ENCODE assay signal across 30 cellular contexts in the genomic region with DNA sequence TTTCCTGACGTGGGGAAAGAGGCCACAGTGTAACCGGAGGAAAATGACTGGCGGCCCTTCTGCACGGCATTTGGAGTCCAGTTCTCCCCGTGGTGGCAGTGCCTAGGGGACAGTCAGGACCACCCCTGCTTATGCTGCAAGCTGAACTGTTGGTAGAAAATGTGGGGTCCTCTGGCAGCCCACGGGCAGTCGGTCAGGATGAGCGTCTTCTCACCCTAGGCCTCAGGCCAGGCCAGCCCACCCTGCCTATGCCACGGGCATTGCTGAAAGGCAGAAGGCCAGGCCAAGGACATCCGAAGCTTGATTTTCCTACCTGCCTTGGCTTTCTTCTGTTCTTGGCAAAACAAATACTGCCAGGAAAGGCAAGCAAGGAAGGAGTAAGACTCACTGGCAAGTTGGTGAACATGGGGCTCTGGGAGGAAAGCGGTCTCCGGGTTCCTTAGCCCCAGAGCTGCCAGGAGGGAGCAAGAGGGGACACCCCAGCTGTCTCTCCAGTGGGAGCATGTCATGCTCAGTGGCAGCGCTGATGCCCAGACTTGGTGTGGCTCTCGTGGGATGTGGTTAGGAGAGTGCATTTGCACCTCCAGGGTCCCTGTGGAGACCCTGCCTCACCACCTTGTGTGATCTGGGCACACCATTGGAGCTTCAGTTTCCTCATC.
"Had no signal": no experiment of that assay in that cellular context is flagged by ENCODE, and none has a peak within 500 bp of the region (broad histone marks: within the 10 kb centered on the region; RNA-seq: fewer than 3 reads in every experiment).

No MANE protein-coding gene starts in this region.

- DNase-seq: hypothalamus; immature natural killer cell; kidney; left colon; left lung; lower lobe of right lung; mammary epithelial cell; mesenchymal stem cell; midbrain; mucosa of descending colon; naive thymus-derived CD4-positive, alpha-beta T cell; nucleus accumbens; pancreas; retina; right cardiac atrium; stimulated activated CD4-positive, alpha-beta T cell treated with anti-CD3 and anti-CD28 coated beads, Interleukin-12 subunit alpha, Interleukin-12 subunit beta, amount 100 ng/mL, for 4 hours; stimulated activated CD4-positive, alpha-beta T cell treated with anti-CD3 and anti-CD28 coated beads, Interleukin-15, amount 100 ng/mL, for 24 hours; stimulated activated CD4-positive, alpha-beta T cell treated with anti-CD3 and anti-CD28 coated beads, Interleukin-2, amount 100 ng/mL, for 24 hours; stimulated activated CD4-positive, alpha-beta T cell treated with anti-CD3 and anti-CD28 coated beads, Interleukin-4, amount 100 ng/mL, for 1 hour; stimulated activated naive B cell treated with anti-CD40 and anti-IgM and Interleukin-4, amounts not matched to agents 10 μg/mL and 1 μg/mL and 100 μg/mL, for 72 hours; stimulated activated naive CD8-positive, alpha-beta T cell treated with anti-CD3 and anti-CD28 coated beads, Interleukin-15, Interleukin-2, amounts not matched to agents 100 U/mL and 50 U/mL, for 24 hours; stomach; testis; transverse colon; upper lobe of left lung had no signal

- H3K4me2 ChIP-seq: smooth muscle cell had no signal

- H3K27me3 ChIP-seq: left lung, pancreas, stomach, testis, thyroid gland, transverse colon, upper lobe of left lung, vagina had no signal

- H3K4me3 Mint-ChIP-seq: immature natural killer cell; naive thymus-derived CD4-positive, alpha-beta T cell; natural killer cell treated with Interleukin-12 subunit alpha and Interleukin-12 subunit beta and Interleukin-15 and Interleukin-18, amount 100 ng/mL, for 72 hours; stimulated activated naive B cell treated with anti-CD40 and anti-IgM and Interleukin-4, amounts not matched to agents 10 μg/mL and 1 μg/mL and 100 μg/mL, for 72 hours had no signal

- H3K27ac Mint-ChIP-seq: naive thymus-derived CD4-positive, alpha-beta T cell; natural killer cell treated with Interleukin-12 subunit alpha and Interleukin-12 subunit beta and Interleukin-15 and Interleukin-18, amount 100 ng/mL, for 72 hours; stimulated activated naive B cell treated with anti-CD40 and anti-IgM and Interleukin-4, amounts not matched to agents 10 μg/mL and 1 μg/mL and 100 μg/mL, for 72 hours had no signal

- H3K27ac ChIP-seq: left lung, lower lobe of right lung, pancreas, prostate gland, stomach, testis, thyroid gland, transverse colon, upper lobe of left lung, vagina had no signal

- H3K36me3 ChIP-seq: left lung, lower lobe of right lung, pancreas, prostate gland, stomach, thyroid gland, transverse colon, upper lobe of left lung, vagina had no signal

- ATAC-seq: left colon; left lung; lower lobe of right lung; mucosa of descending colon; naive thymus-derived CD4-positive, alpha-beta T cell; natural killer cell treated with Interleukin-12 subunit alpha and Interleukin-12 subunit beta and Interleukin-15 and Interleukin-18, amount 100 ng/mL, for 72 hours; pancreas; right cardiac atrium; stimulated activated naive CD8-positive, alpha-beta T cell treated with anti-CD3 and anti-CD28 coated beads, Interleukin-15, Interleukin-2, amounts not matched to agents 100 U/mL and 50 U/mL, for 24 hours had no signal

- H3K27me3 Mint-ChIP-seq: naive thymus-derived CD4-positive, alpha-beta T cell; natural killer cell treated with Interleukin-12 subunit alpha and Interleukin-12 subunit beta and Interleukin-15 and Interleukin-18, amount 100 ng/mL, for 72 hours; stimulated activated naive B cell treated with anti-CD40 and anti-IgM and Interleukin-4, amounts not matched to agents 10 μg/mL and 1 μg/mL and 100 μg/mL, for 72 hours had no signal

- H3K36me3 Mint-ChIP-seq: naive thymus-derived CD4-positive, alpha-beta T cell; natural killer cell treated with Interleukin-12 subunit alpha and Interleukin-12 subunit beta and Interleukin-15 and Interleukin-18, amount 100 ng/mL, for 72 hours; stimulated activated naive B cell treated with anti-CD40 and anti-IgM and Interleukin-4, amounts not matched to agents 10 μg/mL and 1 μg/mL and 100 μg/mL, for 72 hours had no signal

- H3K4me3 ChIP-seq: left lung, lower lobe of right lung, mucosa of descending colon, pancreas, prostate gland, smooth muscle cell, stomach, testis, thyroid gland, transverse colon, upper lobe of left lung, vagina had no signal

- H3K4me1 Mint-ChIP-seq: naive thymus-derived CD4-positive, alpha-beta T cell had no signal

- H3K9me3 Mint-ChIP-seq: immature natural killer cell; naive thymus-derived CD4-positive, alpha-beta T cell; natural killer cell treated with Interleukin-12 subunit alpha and Interleukin-12 subunit beta and Interleukin-15 and Interleukin-18, amount 100 ng/mL, for 72 hours; stimulated activated naive B cell treated with anti-CD40 and anti-IgM and Interleukin-4, amounts not matched to agents 10 μg/mL and 1 μg/mL and 100 μg/mL, for 72 hours had no signal

- H3K9me3 ChIP-seq: left lung, lower lobe of right lung, mucosa of descending colon, pancreas, prostate gland, stomach, testis, thyroid gland, transverse colon, upper lobe of left lung, vagina had no signal

- H3K4me1 ChIP-seq: left lung, lower lobe of right lung, pancreas, prostate gland, stomach, testis, transverse colon, upper lobe of left lung, vagina had no signal
